10 cellular contexts compared by ENCODE assay signal in the genomic region with DNA sequence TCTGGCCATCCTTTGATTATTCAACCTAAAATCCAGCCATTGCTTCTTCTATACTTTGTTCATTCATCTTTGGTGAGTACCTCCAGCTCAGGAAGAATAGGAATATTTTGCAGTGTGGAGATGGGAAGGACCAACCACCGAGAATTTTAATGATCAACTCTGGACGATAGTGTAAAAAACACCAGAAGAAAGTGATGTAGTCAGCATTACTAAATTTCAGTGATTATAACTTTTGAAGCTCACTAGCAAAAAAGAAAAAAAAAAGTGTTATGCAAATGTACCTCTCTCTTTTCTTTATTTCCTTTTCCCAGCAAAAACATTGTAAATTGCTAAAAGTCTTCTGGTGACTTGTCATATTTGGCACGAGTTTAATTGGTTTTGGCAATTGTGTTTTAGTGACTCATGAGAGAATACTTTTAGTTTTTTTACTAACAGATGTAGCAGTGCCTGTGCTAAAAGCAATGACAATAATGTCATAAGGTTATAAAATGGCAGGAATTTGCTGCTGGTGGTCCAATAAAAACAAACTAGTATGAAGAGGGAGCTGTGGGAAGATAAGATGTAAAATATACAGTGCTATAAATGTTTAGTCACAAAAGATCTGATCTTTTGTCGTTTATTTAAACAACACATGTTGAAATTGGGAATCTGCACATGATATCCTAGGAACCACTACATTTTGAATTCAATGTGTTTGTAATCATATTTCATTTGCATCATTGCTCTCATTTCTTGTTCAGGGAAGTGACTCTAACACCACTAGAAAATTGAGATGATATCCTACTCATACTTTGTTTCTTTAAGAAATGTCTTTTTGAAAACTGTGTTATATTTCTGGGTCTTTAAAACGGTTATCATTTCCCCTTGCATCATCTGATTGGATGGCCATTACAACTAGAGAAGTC.
DNase-seq lines count a peak whose midpoint lies in the region; ATAC-seq and TF ChIP-seq lines count a peak whose summit lies in the region.
"Had no signal": no experiment of that assay in that cellular context is flagged by ENCODE, and none has a peak within 500 bp of the region (broad histone marks: within the 10 kb centered on the region; RNA-seq: fewer than 3 reads in every experiment).

No MANE protein-coding gene starts in this region.

- H3K4me3 Mint-ChIP-seq in HFFc6 (no peak overlapping the region), GM23338 (no peak overlapping the region)
- H3K4me3 Mint-ChIP-seq: activated CD8-positive, alpha-beta T cell treated with anti-CD3 and anti-CD28 coated beads, Interleukin-2, amount 10 ng/mL, durations not matched to agents 7 days and 5 days had no signal

- no peaks in the 10 kb centered on the region for H3K9me3 ChIP-seq in hepatocyte (ENCODE audit: low read depth)
- no peaks in the 10 kb centered on the region for H3K9me3 ChIP-seq in thoracic aorta

- H4K20me1 ChIP-seq in hepatocyte (ENCODE audit: insufficient read depth, poor library complexity, severe bottlenecking) (no peaks in the 10 kb centered on the region), GM23338 (replicated peaks; ENCODE audit: insufficient read depth) (no peaks in the 10 kb centered on the region; the same call in 1 of the 2 replicates)

- peaks cover 18% of the 10 kb centered on the region for H3K4me1 Mint-ChIP-seq in HFFc6 (ENCODE audit: low read depth)
- H3K4me1 Mint-ChIP-seq in GM23338, result peaks cover 7% of the 10 kb centered on the region; the same call in 2 of the 3 replicates

- H3K4me2 ChIP-seq in hepatocyte (no peak overlapping the region), GM23338 (no peak overlapping the region)

- no peaks in the 10 kb centered on the region for H3K9me2 ChIP-seq in hepatocyte (replicated peaks; ENCODE audit: insufficient read depth)
- no peaks in the 10 kb centered on the region; the same call in 1 of the 2 replicates for H3K9me2 ChIP-seq in GM23338 (ENCODE audit: insufficient read depth)

- H3K36me3 ChIP-seq in hepatocyte (replicated peaks; ENCODE audit: insufficient read depth, low read depth), result no peaks in the 10 kb centered on the region
- no peaks in the 10 kb centered on the region for H3K36me3 ChIP-seq in thoracic aorta
- no peaks in the 10 kb centered on the region for H3K36me3 ChIP-seq in GM23338 (ENCODE audit: insufficient read depth)

- ATAC-seq in thoracic aorta (ENCODE audit: insufficient number of reproducible peaks, low FRiP score, low read depth) (peak; percentile 98), GM18511 (IDR thresholded peaks at IDR 0.05; ENCODE audit: unreplicated experiment) (no peak), GM23338 (no peak)
- ATAC-seq: activated CD8-positive, alpha-beta T cell treated with anti-CD3 and anti-CD28 coated beads, Interleukin-2, amount 10 ng/mL, durations not matched to agents 7 days and 5 days had no signal

- 39% methylated on average over 5 of the region's 5 CpGs for WGBS in hepatocyte (ENCODE audit: low lambda C conversion rate, missing lambda C conversion rate)

- TF ChIP-seq CTCF in HFFc6 (IDR thresholded peaks at IDR 0.05), result no peak
- no peak for TF ChIP-seq CTCF in astrocyte of the spinal cord (IDR thresholded peaks at IDR 0.05; ENCODE audit: low read depth, low read length)
- TF ChIP-seq CTCF in hepatocyte (IDR thresholded peaks at IDR 0.05; ENCODE audit: poor library complexity), result no peak
- TF ChIP-seq CTCF in thoracic aorta (IDR thresholded peaks at IDR 0.05), result no peak
- no peak for TF ChIP-seq CTCF in GM23338 (conservative IDR thresholded peaks at IDR 0.05; ENCODE audit: low read depth in 2 of 2)

- H2AFZ ChIP-seq in hepatocyte (no peak overlapping the region), GM23338 (no peak overlapping the region)

- H3K4me1 ChIP-seq in hepatocyte (ENCODE audit: insufficient read depth) (no peaks in the 10 kb centered on the region), thoracic aorta (ENCODE audit: control insufficient read depth in 1 of 2, low read depth in 2 of 2) (peaks cover 2 to 14% of the 10 kb centered on the region in 2 donors), GM23338 (ENCODE audit: insufficient read depth) (peaks cover 11% of the 10 kb centered on the region; the same call in 1 of the 2 replicates)

- H3K4me3 ChIP-seq in astrocyte of the spinal cord (ENCODE audit: low read depth, low read length) (no peak overlapping the region), hepatocyte (no peak overlapping the region), thoracic aorta (no peak overlapping the region), GM23338 (no peak overlapping the region)

- peak; percentile 87 for DNase-seq in HFFc6
- peak; percentile 97 for DNase-seq in astrocyte of the spinal cord (ENCODE audit: low read depth, low spot score)
- no peak for DNase-seq in hepatocyte (ENCODE audit: low spot score)
- DNase-seq in thoracic aorta (ENCODE audit: low spot score), result no peak
- no peak for DNase-seq in globus pallidus (ENCODE audit: low spot score)
- DNase-seq in GM23338 (ENCODE audit: low spot score), result no peak
- DNase-seq: activated CD8-positive, alpha-beta T cell treated with anti-CD3 and anti-CD28 coated beads, Interleukin-2, amount 10 ng/mL, durations not matched to agents 7 days and 5 days; foreskin melanocyte; midbrain had no signal

- H3K27me3 Mint-ChIP-seq in HFFc6 (ENCODE audit: insufficient read depth), result peaks cover 29% of the 10 kb centered on the region
- peaks cover 6% of the 10 kb centered on the region for H3K27me3 Mint-ChIP-seq in GM23338 (ENCODE audit: insufficient read depth, low read depth, poor library complexity)

- H3K79me2 ChIP-seq in hepatocyte, result no peaks in the 10 kb centered on the region
- no peaks in the 10 kb centered on the region for H3K79me2 ChIP-seq in GM23338 (replicated peaks; ENCODE audit: insufficient read depth)

- no peaks in the 10 kb centered on the region for H3K27me3 ChIP-seq in hepatocyte
- H3K27me3 ChIP-seq in thoracic aorta (replicated peaks; ENCODE audit: insufficient read depth), result no peaks in the 10 kb centered on the region
- no peaks in the 10 kb centered on the region for H3K27me3 ChIP-seq in GM23338 (ENCODE audit: insufficient read depth)

- H3K36me3 Mint-ChIP-seq in HFFc6 (ENCODE audit: low read depth) (no peaks in the 10 kb centered on the region), GM23338 (ENCODE audit: low read depth) (no peaks in the 10 kb centered on the region)

- H3K9me3 Mint-ChIP-seq in HFFc6, result no peaks in the 10 kb centered on the region
- H3K9me3 Mint-ChIP-seq in GM23338, result no peaks in the 10 kb centered on the region

- no peaks in the 10 kb centered on the region for H3F3A ChIP-seq in GM23338 (replicated peaks; ENCODE audit: low read depth)

- H3K27ac ChIP-seq in hepatocyte (peak overlapping the region; percentile 7), thoracic aorta (peak overlapping the region in 1 of 2 donors; percentile 12), GM23338 (ENCODE audit: low read depth) (no peak overlapping the region)

- peak overlapping the region; percentile 1; the same call in 1 of the 2 replicates for H3K27ac Mint-ChIP-seq in HFFc6
- H3K27ac Mint-ChIP-seq in GM23338, result no peak overlapping the region
- H3K27ac Mint-ChIP-seq: activated CD8-positive, alpha-beta T cell treated with anti-CD3 and anti-CD28 coated beads, Interleukin-2, amount 10 ng/mL, durations not matched to agents 7 days and 5 days had no signal

- in situ Hi-C loops in astrocyte of the spinal cord (cut with HindIII; ENCODE audit: low sequenced_read_pairs), result no loop called here

TF ChIP-seq in GM23338, 12 proteins besides CTCF, POLR2A, EP300 and RAD21 (continues in another document):
- TF ChIP-seq POLR2AphosphoS5 (IDR thresholded peaks at IDR 0.05; ENCODE audit: low read depth) (no peak), CREB1 (CRISPR knock-in tag; IDR thresholded peaks at IDR 0.05; ENCODE audit: low read depth) (no peak), NANOG (IDR thresholded peaks at IDR 0.05; ENCODE audit: borderline replicate concordance) (no peak), EZH2 (IDR thresholded peaks at IDR 0.05; ENCODE audit: low read depth, unreplicated experiment) (no peak)

Comparison
In these comparisons a context has a peak if more than half of its experiments do, and no peak if none do; other contexts are left out.
1. DNase-seq: peak in HFFc6 (single experiment) and astrocyte of the spinal cord (single experiment); none in hepatocyte (single experiment), thoracic aorta (single experiment), globus pallidus (single experiment) and GM23338 (single experiment).